Comparison of ENCODE assay signal across 8 cellular contexts in genomic region chrX:150486011-150486410, GRCh38.
A peak's percentile ranks its signal among the peaks of the same experiment; 100 is the strongest.
DNase-seq lines count a peak whose midpoint lies in the region; ATAC-seq and TF ChIP-seq lines count a peak whose summit lies in the region.

No MANE protein-coding gene starts in this region.

- 71% methylated on average over 3 of the region's 3 CpGs for WGBS in prostate gland

- no peaks in the 10 kb centered on the region for H3K9me3 ChIP-seq in prostate gland

- H3K4me3 ChIP-seq in AG10803 (ENCODE audit: low read length) = no peak overlapping the region
- no peak overlapping the region for H3K4me3 ChIP-seq in fibroblast of the aortic adventitia (ENCODE audit: low read depth, low read length)
- H3K4me3 ChIP-seq in prostate gland = no peak overlapping the region

- ATAC-seq in GM18868 (IDR thresholded peaks at IDR 0.05; ENCODE audit: unreplicated experiment) (peak; percentile 54), GM18519 (IDR thresholded peaks at IDR 0.05; ENCODE audit: low FRiP score, unreplicated experiment) (no peak), HG02870 (IDR thresholded peaks at IDR 0.05; ENCODE audit: unreplicated experiment) (no peak)

- H3K27me3 ChIP-seq in prostate gland (replicated peaks; ENCODE audit: insufficient read depth) = no peaks in the 10 kb centered on the region

- DNase-seq in AG10803 (ENCODE audit: low read depth) (peak; percentile 58), NCI-H82 (lab: John Stamatoyannopoulos, UW) (peak; percentile 76), fibroblast of the aortic adventitia (ENCODE audit: low read depth) (peak; percentile 66), prostate gland (ENCODE audit: low spot score) (peak; percentile 38)
- DNase-seq in activated T-cell treated with anti-CD3 and anti-CD28 coated beads, Interleukin-2, amount 50 U/mL, for 48 hours = peak; percentile 57 to 62

- H3K27ac ChIP-seq in prostate gland = no peak overlapping the region

- TF ChIP-seq CTCF in AG10803 (conservative IDR thresholded peaks at IDR 0.05; ENCODE audit: low read length) (peak; percentile 69), fibroblast of the aortic adventitia (IDR thresholded peaks at IDR 0.05; ENCODE audit: insufficient read depth, low read length) (peak; percentile 62), prostate gland (IDR thresholded peaks at IDR 0.05) (peak in 3 of 4 experiments; percentile 28 to 52 (median 46))

- no peak for TF ChIP-seq POLR2A in prostate gland (IDR thresholded peaks at IDR 0.05)

- no peaks in the 10 kb centered on the region for H3K36me3 ChIP-seq in prostate gland

- H3K4me1 ChIP-seq in prostate gland (replicated peaks) = no peaks in the 10 kb centered on the region

- intact Hi-C loops in prostate gland (cut with DNase I) = no loop called here
